In genomic region chrX:20177093-20177492, GRCh38 we compare ENCODE assay signal across 11 cellular contexts.
"Had no signal": no experiment of that assay in that cellular context is flagged by ENCODE, and none has a peak within 500 bp of the region (broad histone marks: within the 10 kb centered on the region; RNA-seq: fewer than 3 reads in every experiment).

No MANE protein-coding gene starts in this region.

- DNase-seq: H9, HCEC 1CT, HFFc6, Karpas-422, KBM-7 had no signal

- ATAC-seq: GM23338, HepG2 had no signal

- H3K4me3 ChIP-seq: GM23338 had no signal

- FAIRE-seq: H1, H54, HepG2 had no signal

- H3K27ac ChIP-seq: HL-60, KMS-11 had no signal
